Comparison of ENCODE assay signal across 1 cellular context in genomic region chr1:155125946-155126493, GRCh38.
TF ChIP-seq lines count a peak whose summit lies in the region.

No MANE protein-coding gene starts in this region.

TF ChIP-seq in IMR-90, 13 proteins besides CTCF, POLR2A, EP300 and RAD21:
- TF ChIP-seq, protein P1, sequence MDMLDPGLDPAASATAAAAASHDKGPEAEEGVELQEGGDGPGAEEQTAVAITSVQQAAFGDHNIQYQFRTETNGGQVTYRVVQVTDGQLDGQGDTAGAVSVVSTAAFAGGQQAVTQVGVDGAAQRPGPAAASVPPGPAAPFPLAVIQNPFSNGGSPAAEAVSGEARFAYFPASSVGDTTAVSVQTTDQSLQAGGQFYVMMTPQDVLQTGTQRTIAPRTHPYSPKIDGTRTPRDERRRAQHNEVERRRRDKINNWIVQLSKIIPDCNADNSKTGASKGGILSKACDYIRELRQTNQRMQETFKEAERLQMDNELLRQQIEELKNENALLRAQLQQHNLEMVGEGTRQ (IDR thresholded peaks at IDR 0.05; ENCODE audit: low read depth, low read length), result no peak
- TF ChIP-seq MAFK (IDR thresholded peaks at IDR 0.05; ENCODE audit: low read depth, low read length), result no peak
- no peak for TF ChIP-seq RCOR1 (IDR thresholded peaks at IDR 0.05; ENCODE audit: insufficient replicate concordance, low read length)
- no peak for TF ChIP-seq RFX5 (IDR thresholded peaks at IDR 0.05; ENCODE audit: low read depth, low read length)
- TF ChIP-seq SMC3 (IDR thresholded peaks at IDR 0.05; ENCODE audit: low read depth, low read length), result no peak
- no peak for TF ChIP-seq MXI1 (IDR thresholded peaks at IDR 0.05; ENCODE audit: borderline replicate concordance, low read depth, low read length)
- TF ChIP-seq CEBPB (IDR thresholded peaks at IDR 0.05; ENCODE audit: low read depth, low read length), result no peak
- TF ChIP-seq CHD1 (IDR thresholded peaks at IDR 0.05; ENCODE audit: low read depth, low read length), result no peak
- TF ChIP-seq MAZ (IDR thresholded peaks at IDR 0.05; ENCODE audit: borderline replicate concordance, low read depth, low read length), result no peak
- TF ChIP-seq FOS (IDR thresholded peaks at IDR 0.05; ENCODE audit: low read depth, low read length), result no peak
- TF ChIP-seq, protein P2, sequence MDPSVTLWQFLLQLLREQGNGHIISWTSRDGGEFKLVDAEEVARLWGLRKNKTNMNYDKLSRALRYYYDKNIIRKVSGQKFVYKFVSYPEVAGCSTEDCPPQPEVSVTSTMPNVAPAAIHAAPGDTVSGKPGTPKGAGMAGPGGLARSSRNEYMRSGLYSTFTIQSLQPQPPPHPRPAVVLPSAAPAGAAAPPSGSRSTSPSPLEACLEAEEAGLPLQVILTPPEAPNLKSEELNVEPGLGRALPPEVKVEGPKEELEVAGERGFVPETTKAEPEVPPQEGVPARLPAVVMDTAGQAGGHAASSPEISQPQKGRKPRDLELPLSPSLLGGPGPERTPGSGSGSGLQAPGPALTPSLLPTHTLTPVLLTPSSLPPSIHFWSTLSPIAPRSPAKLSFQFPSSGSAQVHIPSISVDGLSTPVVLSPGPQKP (IDR thresholded peaks at IDR 0.05; ENCODE audit: borderline replicate concordance, low read depth, low read length), result no peak
- TF ChIP-seq BHLHE40 (IDR thresholded peaks at IDR 0.05; ENCODE audit: low read depth, low read length), result no peak
- no peak for TF ChIP-seq NFE2L2 (IDR thresholded peaks at IDR 0.05; ENCODE audit: low read depth, low read length)
